17 cellular contexts compared by ENCODE assay signal in genomic region chr2:56801214-56801613, GRCh38.
A peak's percentile ranks its signal among the peaks of the same experiment; 100 is the strongest.
DNase-seq lines count a peak whose midpoint lies in the region; ATAC-seq and TF ChIP-seq lines count a peak whose summit lies in the region.
"Had no signal": no experiment of that assay in that cellular context is flagged by ENCODE, and none has a peak within 500 bp of the region (broad histone marks: within the 10 kb centered on the region; RNA-seq: fewer than 3 reads in every experiment).

No MANE protein-coding gene starts in this region.

- no peak overlapping the region for H3K4me2 ChIP-seq in H9 (ENCODE audit: insufficient read depth, insufficient read length, low read length)
- H3K4me2 ChIP-seq: GM23338 had no signal

- H3K79me1 ChIP-seq in H9 (ENCODE audit: insufficient read depth, low read depth, low read length, poor library complexity, severe bottlenecking) = no peaks in the 10 kb centered on the region

- ATAC-seq in right lobe of liver = peak; percentile 68 to 95 (median 88)
- ATAC-seq: GM23338, HCT116 had no signal

- H3K4me1 ChIP-seq in adipocyte (ENCODE audit: control insufficient read depth, insufficient read depth, low read length) (peaks cover 12% of the 10 kb centered on the region), right lobe of liver (peaks cover 0 to 16% (median 0%) of the 10 kb centered on the region in 4 donors), esophagus squamous epithelium (no peaks in the 10 kb centered on the region), H9 (ENCODE audit: insufficient read depth, low read length) (peaks cover 2% of the 10 kb centered on the region; the same call in 1 of the 2 replicates)
- H3K4me1 ChIP-seq: BE2C had no signal

- H2BK120ac ChIP-seq in H9 (ENCODE audit: low read depth, low read length, poor library complexity, severe bottlenecking) = no peak overlapping the region

- H3K27ac ChIP-seq in right lobe of liver (peak overlapping the region in 2 of 3 donors; percentile 19 to 31), esophagus squamous epithelium (no peak overlapping the region), H9 (ENCODE audit: insufficient read length, low read depth, low read length) (no peak overlapping the region)

- H2AK5ac ChIP-seq in H9 (ENCODE audit: insufficient read length, low read length) = no peak overlapping the region

- H3K9ac ChIP-seq in adipocyte (ENCODE audit: low read length) (no peak overlapping the region), H9 (ENCODE audit: extremely low read depth, insufficient read length, low read length) (no peak overlapping the region)

- no peak overlapping the region for H3T11ph ChIP-seq in H9 (ENCODE audit: low read length)

- no peak overlapping the region for H3K18ac ChIP-seq in H9 (ENCODE audit: insufficient read length, low read depth, low read length)

- H3K27me3 ChIP-seq in adipocyte (replicated peaks; ENCODE audit: control insufficient read depth, insufficient read depth, low read length) = no peaks in the 10 kb centered on the region
- no peaks in the 10 kb centered on the region for H3K27me3 ChIP-seq in right lobe of liver
- H3K27me3 ChIP-seq in esophagus squamous epithelium = no peaks in the 10 kb centered on the region
- H3K27me3 ChIP-seq in H9 (ENCODE audit: insufficient read depth, low read length) = no peaks in the 10 kb centered on the region
- H3K27me3 ChIP-seq: BE2C had no signal

- H3K23ac ChIP-seq in H9 (ENCODE audit: insufficient read length, low read depth, low read length) = no peak overlapping the region

- no peaks in the 10 kb centered on the region for H4K20me1 ChIP-seq in H9 (ENCODE audit: control insufficient read depth, insufficient read depth, insufficient read length)

- H4K8ac ChIP-seq in H9 (replicated peaks; ENCODE audit: insufficient read length, low read depth, low read length) = no peak overlapping the region

- 73% methylated on average over 2 of the region's 2 CpGs for WGBS in right lobe of liver (ENCODE audit: insufficient coverage, low coverage, low lambda C conversion rate, missing lambda C conversion rate)
- whole genome bisulfite sequencing in esophagus squamous epithelium, 2 donors = 84 to 86% methylated on average over 2 of the region's 2 CpGs
- WGBS in H9 (ENCODE audit: extremely low coverage, insufficient read length, low lambda C conversion rate) = no CpG with 5 or more reads among the region's 2 CpGs

- no peak overlapping the region for H3K4ac ChIP-seq in H9 (ENCODE audit: low read depth, low read length)

- H3K4me1 Mint-ChIP-seq in HFFc6 (ENCODE audit: low read depth) (peaks cover 80% of the 10 kb centered on the region), endothelial cell (ENCODE audit: unreplicated experiment) (no peaks in the 10 kb centered on the region), H9 (peaks cover 4 to 5% of the 10 kb centered on the region in 2 experiments)
- H3K4me1 Mint-ChIP-seq: CD4-positive, CD25-positive, alpha-beta regulatory T cell; CD8-positive, alpha-beta memory T cell; IgD-negative memory B cell had no signal

- TF ChIP-seq POLR2A in right lobe of liver (IDR thresholded peaks at IDR 0.05) (no peak), esophagus squamous epithelium (IDR thresholded peaks at IDR 0.05) (no peak)

- H3K4me3 ChIP-seq in adipocyte (ENCODE audit: low read length) (no peak overlapping the region), right lobe of liver (no peak overlapping the region), esophagus squamous epithelium (no peak overlapping the region)
- H3K4me3 ChIP-seq: GM23338 had no signal

- no peaks in the 10 kb centered on the region for H3K9me3 ChIP-seq in adipocyte (ENCODE audit: control insufficient read depth, low read length)
- H3K9me3 ChIP-seq in right lobe of liver = no peaks in the 10 kb centered on the region
- no peaks in the 10 kb centered on the region for H3K9me3 ChIP-seq in esophagus squamous epithelium
- no peaks in the 10 kb centered on the region for H3K9me3 ChIP-seq in H9 (ENCODE audit: control insufficient read depth, low read depth, low read length)
- H3K9me3 ChIP-seq: BE2C had no signal

- H2BK5ac ChIP-seq in H9 (ENCODE audit: insufficient read length, low read length) = no peak overlapping the region

- H2AFZ ChIP-seq in H9 (ENCODE audit: low read length) = no peak overlapping the region
- H2AFZ ChIP-seq: GM23338 had no signal

- H3K14ac ChIP-seq in H9 (ENCODE audit: insufficient read depth, low read length) = no peak overlapping the region

- H2BK20ac ChIP-seq in H9 (ENCODE audit: low read depth, low read length, poor library complexity, severe bottlenecking) = no peak overlapping the region

- H3K23me2 ChIP-seq in H9 (ENCODE audit: insufficient read length, low read depth, low read length, poor library complexity, severe bottlenecking) = no peaks in the 10 kb centered on the region

- H4K91ac ChIP-seq in H9 (ENCODE audit: insufficient read length, low read depth, low read length) = no peak overlapping the region

- H3K36me3 Mint-ChIP-seq in HFFc6 (ENCODE audit: low read depth) = peaks cover 17% of the 10 kb centered on the region
- no peaks in the 10 kb centered on the region for H3K36me3 Mint-ChIP-seq in endothelial cell (ENCODE audit: low read depth, unreplicated experiment)
- H3K36me3 Mint-ChIP-seq in H9 (ENCODE audit: insufficient read depth in 1 of 3, low read depth in 3 of 3) = no peaks in the 10 kb centered on the region
- H3K36me3 Mint-ChIP-seq: CD4-positive, CD25-positive, alpha-beta regulatory T cell; CD8-positive, alpha-beta memory T cell; IgD-negative memory B cell had no signal

- H4K5ac ChIP-seq in H9 (ENCODE audit: insufficient read length, low read depth, low read length) = no peak overlapping the region

- peak overlapping the region; percentile 64 for H3K27ac Mint-ChIP-seq in HFFc6
- no peak overlapping the region for H3K27ac Mint-ChIP-seq in endothelial cell (ENCODE audit: unreplicated experiment)
- H3K27ac Mint-ChIP-seq in H9 = no peak overlapping the region
- H3K27ac Mint-ChIP-seq: CD4-positive, CD25-positive, alpha-beta regulatory T cell; GM23338; IgD-negative memory B cell had no signal

- DNase-seq in EL (peak; percentile 13), HFFc6 (no peak), adipocyte (ENCODE audit: low read depth) (peak; percentile 29), right lobe of liver (no peak), esophagus squamous epithelium (lab: John Stamatoyannopoulos, UW) (no peak), endothelial cell (ENCODE audit: low spot score) (no peak), H9 (no peak)
- DNase-seq: BE2C; C1 segment of cervical spinal cord; CD4-positive, CD25-positive, alpha-beta regulatory T cell; CD8-positive, alpha-beta memory T cell; COR-L47; DMS79 treated with DMSO at 0.1 percent for 48 hours; KBM-7 had no signal

- H3K4me3 Mint-ChIP-seq in HFFc6 = peak overlapping the region; percentile 60
- H3K4me3 Mint-ChIP-seq in endothelial cell (ENCODE audit: unreplicated experiment) = no peak overlapping the region
- H3K4me3 Mint-ChIP-seq in H9 = no peak overlapping the region
- H3K4me3 Mint-ChIP-seq: CD4-positive, CD25-positive, alpha-beta regulatory T cell; CD8-positive, alpha-beta memory T cell; GM23338; IgD-negative memory B cell had no signal

- H3K36me3 ChIP-seq in adipocyte (ENCODE audit: control insufficient read depth, insufficient read depth, low read length, severe bottlenecking) = no peaks in the 10 kb centered on the region
- no peaks in the 10 kb centered on the region for H3K36me3 ChIP-seq in right lobe of liver
- no peaks in the 10 kb centered on the region for H3K36me3 ChIP-seq in esophagus squamous epithelium
- H3K36me3 ChIP-seq: BE2C had no signal

- H3K56ac ChIP-seq in H9 (ENCODE audit: insufficient read length, low read depth, low read length) = no peak overlapping the region

- intact Hi-C loops in right lobe of liver (cut with DNase I) = no loop called here
- intact Hi-C loops in esophagus squamous epithelium (cut with DNase I) = no loop called here

- H3K27me3 Mint-ChIP-seq in HFFc6 (ENCODE audit: insufficient read depth) (no peaks in the 10 kb centered on the region), endothelial cell (ENCODE audit: unreplicated experiment) (no peaks in the 10 kb centered on the region), H9 (ENCODE audit: low read depth) (no peaks in the 10 kb centered on the region)
- H3K27me3 Mint-ChIP-seq: CD4-positive, CD25-positive, alpha-beta regulatory T cell; CD8-positive, alpha-beta memory T cell; IgD-negative memory B cell had no signal

- no peak overlapping the region for H2BK12ac ChIP-seq in H9 (ENCODE audit: insufficient read length, low read depth, low read length)

- no peaks in the 10 kb centered on the region for H3K79me2 ChIP-seq in H9 (ENCODE audit: insufficient read depth, low read length)

- TF ChIP-seq CTCF in HFFc6 (IDR thresholded peaks at IDR 0.05) = no peak
- TF ChIP-seq CTCF in right lobe of liver (IDR thresholded peaks at IDR 0.05) = no peak
- TF ChIP-seq CTCF in esophagus squamous epithelium (IDR thresholded peaks at IDR 0.05) = no peak
- no peak for TF ChIP-seq CTCF in endothelial cell (IDR thresholded peaks at IDR 0.05; ENCODE audit: unreplicated experiment)
- no peak for TF ChIP-seq CTCF in H9 (conservative IDR thresholded peaks at IDR 0.05)

- no peak overlapping the region for H2BK15ac ChIP-seq in H9 (ENCODE audit: low read depth, low read length)

- no peaks in the 10 kb centered on the region for H3K9me3 Mint-ChIP-seq in HFFc6
- no peaks in the 10 kb centered on the region for H3K9me3 Mint-ChIP-seq in endothelial cell (ENCODE audit: unreplicated experiment)
- no peaks in the 10 kb centered on the region for H3K9me3 Mint-ChIP-seq in H9
- H3K9me3 Mint-ChIP-seq: GM23338 had no signal

Comparison
In these comparisons a context has a peak if more than half of its experiments do, and no peak if none do; other contexts are left out.
1. DNase-seq: peak in EL (single experiment) and adipocyte (single experiment); none in HFFc6 (single experiment), right lobe of liver (0 of 3), esophagus squamous epithelium (single experiment), endothelial cell (single experiment) and H9 (single experiment).
2. H3K27ac ChIP-seq: peak in right lobe of liver (2 of 3); none in esophagus squamous epithelium (0 of 4) and H9 (single experiment).